1 cellular context compared by ENCODE assay signal in genomic region chr7:36291387-36292316, GRCh38.
A peak's percentile ranks its signal among the peaks of the same experiment; 100 is the strongest.
TF ChIP-seq lines count a peak whose summit lies in the region.

No MANE protein-coding gene starts in this region.

TF ChIP-seq in HepG2, 621 proteins besides CTCF, POLR2A, EP300 and RAD21 (continued from another document and continues in another):
- TF ChIP-seq, protein P1, sequence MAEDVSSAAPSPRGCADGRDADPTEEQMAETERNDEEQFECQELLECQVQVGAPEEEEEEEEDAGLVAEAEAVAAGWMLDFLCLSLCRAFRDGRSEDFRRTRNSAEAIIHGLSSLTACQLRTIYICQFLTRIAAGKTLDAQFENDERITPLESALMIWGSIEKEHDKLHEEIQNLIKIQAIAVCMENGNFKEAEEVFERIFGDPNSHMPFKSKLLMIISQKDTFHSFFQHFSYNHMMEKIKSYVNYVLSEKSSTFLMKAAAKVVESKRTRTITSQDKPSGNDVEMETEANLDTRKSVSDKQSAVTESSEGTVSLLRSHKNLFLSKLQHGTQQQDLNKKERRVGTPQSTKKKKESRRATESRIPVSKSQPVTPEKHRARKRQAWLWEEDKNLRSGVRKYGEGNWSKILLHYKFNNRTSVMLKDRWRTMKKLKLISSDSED (CRISPR knock-in tag; IDR thresholded peaks at IDR 0.05) = no peak
- TF ChIP-seq CBX5 (CRISPR knock-in tag; IDR thresholded peaks at IDR 0.05; ENCODE audit: borderline replicate concordance) (peak; percentile 89; the same call in 1 of the 2 replicates), ASH2L (IDR thresholded peaks at IDR 0.05; ENCODE audit: insufficient read length, low read depth, low read length) (no peak), KDM2A (CRISPR knock-in tag; IDR thresholded peaks at IDR 0.05; ENCODE audit: borderline replicate concordance, low read depth) (peak; percentile 54; the same call in 1 of the 2 replicates), KLF16 (CRISPR knock-in tag; IDR thresholded peaks at IDR 0.05) (peak in 1 of 2 experiments; percentile 21; a peak in 1 of 4 replicates), ZNF674 (CRISPR knock-in tag; IDR thresholded peaks at IDR 0.05; ENCODE audit: low read depth) (no peak), GZF1 (CRISPR knock-in tag; IDR thresholded peaks at IDR 0.05) (no peak), ZNF510 (CRISPR knock-in tag; IDR thresholded peaks at IDR 0.05; ENCODE audit: low read depth) (no peak), ZNF512B (CRISPR knock-in tag; IDR thresholded peaks at IDR 0.05; ENCODE audit: borderline replicate concordance) (no peak), NR2F1 (CRISPR knock-in tag; IDR thresholded peaks at IDR 0.05) (no peak), YY1 (IDR thresholded peaks at IDR 0.05; ENCODE audit: insufficient read depth, insufficient replicate concordance, low read depth, low read length) (peak; percentile 66), SYNCRIP (IDR thresholded peaks at IDR 0.05; ENCODE audit: insufficient read depth, low read depth, low read length) (no peak), MNT (IDR thresholded peaks at IDR 0.05) (no peak), ZNF737 (CRISPR knock-in tag; IDR thresholded peaks at IDR 0.05; ENCODE audit: borderline replicate concordance) (0 out of 2 replicates have a peak, but pooled peaks have one; percentile 29), YEATS4 (CRISPR knock-in tag; IDR thresholded peaks at IDR 0.05; ENCODE audit: borderline replicate concordance) (peak; percentile 49), TEAD2 (CRISPR knock-in tag; IDR thresholded peaks at IDR 0.05) (no peak), ELF3 (CRISPR knock-in tag; IDR thresholded peaks at IDR 0.05) (peak; percentile 71), ZNF407 (CRISPR knock-in tag; IDR thresholded peaks at IDR 0.05; ENCODE audit: not compliant biosample characterization) (no peak), ZNF703 (CRISPR knock-in tag; IDR thresholded peaks at IDR 0.05; ENCODE audit: borderline replicate concordance) (no peak), ZNF790 (CRISPR knock-in tag; IDR thresholded peaks at IDR 0.05; ENCODE audit: borderline replicate concordance) (no peak)
- TF ChIP-seq, protein P2, sequence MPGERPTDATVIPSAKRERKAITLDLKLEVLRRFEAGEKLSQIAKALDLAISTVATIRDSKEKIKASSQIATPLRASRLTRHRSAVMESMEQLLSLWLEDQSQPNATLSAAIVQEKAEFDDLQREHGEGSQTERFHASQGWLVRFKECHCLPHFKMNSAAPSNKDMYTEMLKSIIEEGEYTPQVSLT (CRISPR knock-in tag; IDR thresholded peaks at IDR 0.05; ENCODE audit: borderline replicate concordance, low read depth) = no peak
- TF ChIP-seq, protein P3, sequence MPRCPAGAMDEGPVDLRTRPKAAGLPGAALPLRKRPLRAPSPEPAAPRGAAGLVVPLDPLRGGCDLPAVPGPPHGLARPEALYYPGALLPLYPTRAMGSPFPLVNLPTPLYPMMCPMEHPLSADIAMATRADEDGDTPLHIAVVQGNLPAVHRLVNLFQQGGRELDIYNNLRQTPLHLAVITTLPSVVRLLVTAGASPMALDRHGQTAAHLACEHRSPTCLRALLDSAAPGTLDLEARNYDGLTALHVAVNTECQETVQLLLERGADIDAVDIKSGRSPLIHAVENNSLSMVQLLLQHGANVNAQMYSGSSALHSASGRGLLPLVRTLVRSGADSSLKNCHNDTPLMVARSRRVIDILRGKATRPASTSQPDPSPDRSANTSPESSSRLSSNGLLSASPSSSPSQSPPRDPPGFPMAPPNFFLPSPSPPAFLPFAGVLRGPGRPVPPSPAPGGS (CRISPR knock-in tag; IDR thresholded peaks at IDR 0.05) = no peak
- TF ChIP-seq, protein P4, sequence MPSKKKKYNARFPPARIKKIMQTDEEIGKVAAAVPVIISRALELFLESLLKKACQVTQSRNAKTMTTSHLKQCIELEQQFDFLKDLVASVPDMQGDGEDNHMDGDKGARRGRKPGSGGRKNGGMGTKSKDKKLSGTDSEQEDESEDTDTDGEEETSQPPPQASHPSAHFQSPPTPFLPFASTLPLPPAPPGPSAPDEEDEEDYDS (CRISPR knock-in tag; IDR thresholded peaks at IDR 0.05) = no peak
- TF ChIP-seq, protein P5, sequence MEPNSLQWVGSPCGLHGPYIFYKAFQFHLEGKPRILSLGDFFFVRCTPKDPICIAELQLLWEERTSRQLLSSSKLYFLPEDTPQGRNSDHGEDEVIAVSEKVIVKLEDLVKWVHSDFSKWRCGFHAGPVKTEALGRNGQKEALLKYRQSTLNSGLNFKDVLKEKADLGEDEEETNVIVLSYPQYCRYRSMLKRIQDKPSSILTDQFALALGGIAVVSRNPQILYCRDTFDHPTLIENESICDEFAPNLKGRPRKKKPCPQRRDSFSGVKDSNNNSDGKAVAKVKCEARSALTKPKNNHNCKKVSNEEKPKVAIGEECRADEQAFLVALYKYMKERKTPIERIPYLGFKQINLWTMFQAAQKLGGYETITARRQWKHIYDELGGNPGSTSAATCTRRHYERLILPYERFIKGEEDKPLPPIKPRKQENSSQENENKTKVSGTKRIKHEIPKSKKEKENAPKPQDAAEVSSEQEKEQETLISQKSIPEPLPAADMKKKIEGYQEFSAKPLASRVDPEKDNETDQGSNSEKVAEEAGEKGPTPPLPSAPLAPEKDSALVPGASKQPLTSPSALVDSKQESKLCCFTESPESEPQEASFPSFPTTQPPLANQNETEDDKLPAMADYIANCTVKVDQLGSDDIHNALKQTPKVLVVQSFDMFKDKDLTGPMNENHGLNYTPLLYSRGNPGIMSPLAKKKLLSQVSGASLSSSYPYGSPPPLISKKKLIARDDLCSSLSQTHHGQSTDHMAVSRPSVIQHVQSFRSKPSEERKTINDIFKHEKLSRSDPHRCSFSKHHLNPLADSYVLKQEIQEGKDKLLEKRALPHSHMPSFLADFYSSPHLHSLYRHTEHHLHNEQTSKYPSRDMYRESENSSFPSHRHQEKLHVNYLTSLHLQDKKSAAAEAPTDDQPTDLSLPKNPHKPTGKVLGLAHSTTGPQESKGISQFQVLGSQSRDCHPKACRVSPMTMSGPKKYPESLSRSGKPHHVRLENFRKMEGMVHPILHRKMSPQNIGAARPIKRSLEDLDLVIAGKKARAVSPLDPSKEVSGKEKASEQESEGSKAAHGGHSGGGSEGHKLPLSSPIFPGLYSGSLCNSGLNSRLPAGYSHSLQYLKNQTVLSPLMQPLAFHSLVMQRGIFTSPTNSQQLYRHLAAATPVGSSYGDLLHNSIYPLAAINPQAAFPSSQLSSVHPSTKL (CRISPR knock-in tag; IDR thresholded peaks at IDR 0.05) = peak; percentile 81
